ENCODE assay signal across 18 cellular contexts in genomic region chr1:88680446-88680845, GRCh38.
"Had no signal": no experiment of that assay in that cellular context is flagged by ENCODE, and none has a peak within 500 bp of the region (broad histone marks: within the 10 kb centered on the region; RNA-seq: fewer than 3 reads in every experiment).

No MANE protein-coding gene starts in this region.

- H3K27ac ChIP-seq: cardiac muscle cell, heart left ventricle, left lung, prostate gland, right atrium auricular region, tibial nerve, uterus had no signal

- H3K36me3 ChIP-seq: cardiac muscle cell, heart left ventricle, left lung, prostate gland, right atrium auricular region, tibial nerve, uterus had no signal

- DNase-seq: activated B cell treated with CpG ODN at 0.5 μM for 24 hours; activated CD4-positive, alpha-beta T cell treated with anti-CD3 and anti-CD28 coated beads for 4 hours; activated CD8-positive, alpha-beta T cell treated with anti-CD3 and anti-CD28 coated beads, Interleukin-2, amount 10 ng/mL, durations not matched to agents 7 days and 5 days; activated effector memory CD4-positive, alpha-beta T cell treated with anti-CD3 and anti-CD28 coated beads, Interleukin-2, amount 50 U/mL, for 16 hours; activated naive CD8-positive, alpha-beta T cell treated with anti-CD3 and anti-CD28 coated beads for 36 hours; activated T-cell treated with anti-CD3 and anti-CD28 coated beads, Interleukin-2, amount 50 U/mL, for 4 hours; amniotic stem cell; effector memory CD8-positive, alpha-beta T cell; heart left ventricle; left lung; midbrain; T-helper 1 cell; T-helper 9 cell; uterus had no signal

- H3K4me1 ChIP-seq: uterus had no signal

- H3K27me3 ChIP-seq: cardiac muscle cell, heart left ventricle, left lung, right atrium auricular region, tibial nerve, uterus had no signal

- H3K4me3 ChIP-seq: cardiac muscle cell, heart left ventricle, left lung, prostate gland, right atrium auricular region, tibial nerve, uterus had no signal

- H3K9me3 ChIP-seq: heart left ventricle, left lung, prostate gland, right atrium auricular region, tibial nerve, uterus had no signal

- ATAC-seq: activated CD8-positive, alpha-beta T cell treated with anti-CD3 and anti-CD28 coated beads, Interleukin-2, amount 10 ng/mL, durations not matched to agents 7 days and 5 days; activated T-cell treated with anti-CD3 and anti-CD28 coated beads, Interleukin-2, amount 50 U/mL, for 4 hours; effector memory CD8-positive, alpha-beta T cell; heart left ventricle; left lung had no signal
